1 cellular context compared by ENCODE assay signal in genomic region chr11:69985654-69986420, GRCh38.
TF ChIP-seq lines count a peak whose summit lies in the region.

No MANE protein-coding gene starts in this region.

TF ChIP-seq in H1, 55 proteins besides CTCF, POLR2A, EP300 and RAD21 (continued from another document):
- no peak for TF ChIP-seq CHD7 (IDR thresholded peaks at IDR 0.05; ENCODE audit: insufficient replicate concordance, low read length)
- TF ChIP-seq JUN (IDR thresholded peaks at IDR 0.05; ENCODE audit: low read depth, low read length), result no peak
- no peak for TF ChIP-seq POU5F1 (IDR thresholded peaks at IDR 0.05; ENCODE audit: low read depth, low read length)
- peak; percentile 59 for TF ChIP-seq RNF2 (IDR thresholded peaks at IDR 0.05; ENCODE audit: borderline replicate concordance, low read depth, low read length, missing control alignments, poor library complexity, severe bottlenecking)
- peak; percentile 71 for TF ChIP-seq KDM4A (IDR thresholded peaks at IDR 0.05; ENCODE audit: low read depth, low read length, severe bottlenecking)
TF ChIP-seq in H1: peak in this region for 4.
